Comparison of ENCODE assay signal across 18 cellular contexts in the genomic region with DNA sequence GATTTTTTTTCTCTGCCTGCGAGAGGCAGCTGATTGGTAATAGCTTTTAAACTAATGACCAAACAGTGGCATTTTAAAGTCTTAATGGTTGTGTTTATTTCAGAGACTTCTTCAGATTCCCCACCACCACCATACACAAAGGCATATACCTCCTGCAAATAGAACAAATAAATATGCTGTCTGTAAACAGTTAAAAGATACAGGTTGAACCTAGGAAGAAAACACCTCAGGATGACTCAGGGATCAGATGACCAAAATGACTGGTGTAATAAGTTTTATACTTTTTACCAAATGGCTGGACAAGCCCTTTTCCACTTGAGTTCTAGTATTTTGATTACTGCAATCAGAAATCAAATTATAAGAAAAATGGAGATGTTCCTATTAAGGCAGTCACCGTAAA.
DNase-seq lines count a peak whose midpoint lies in the region; ATAC-seq, FAIRE-seq and TF ChIP-seq lines count a peak whose summit lies in the region.
"Had no signal": no experiment of that assay in that cellular context is flagged by ENCODE, and none has a peak within 500 bp of the region (broad histone marks: within the 10 kb centered on the region; RNA-seq: fewer than 3 reads in every experiment).

No MANE protein-coding gene starts in this region.

- H4K20me1 ChIP-seq in GM23338 (replicated peaks; ENCODE audit: insufficient read depth): no peaks in the 10 kb centered on the region

- peak overlapping the region; percentile 85 for H3K27ac Mint-ChIP-seq in GM23338
- no peak overlapping the region for H3K27ac Mint-ChIP-seq in naive thymus-derived CD8-positive, alpha-beta T cell
- H3K27ac Mint-ChIP-seq: CD4-positive, CD25-positive, alpha-beta regulatory T cell had no signal

- H3F3A ChIP-seq in GM23338 (replicated peaks; ENCODE audit: low read depth): no peaks in the 10 kb centered on the region

- H3K9me3 Mint-ChIP-seq in GM23338: no peaks in the 10 kb centered on the region
- peaks cover 0 to 4% (median 0%) of the 10 kb centered on the region in 9 donors for H3K9me3 Mint-ChIP-seq in naive thymus-derived CD8-positive, alpha-beta T cell

- peak; percentile 51 for FAIRE-seq in A549 (lab: Jason Lieb, UNC)
- no peak for FAIRE-seq in bronchial epithelial cell (lab: Jason Lieb, UNC)
- FAIRE-seq: HTR-8/SVneo had no signal

- H3K4me2 ChIP-seq in A549 (peak overlapping the region; percentile 68), GM23338 (no peak overlapping the region), mesendoderm (ENCODE audit: low read length) (no peak overlapping the region)

- H3K36me3 ChIP-seq in GM23338 (ENCODE audit: insufficient read depth) (no peaks in the 10 kb centered on the region), bronchial epithelial cell (ENCODE audit: control insufficient read depth, insufficient read depth, low read length) (no peaks in the 10 kb centered on the region), mesendoderm (ENCODE audit: control insufficient read depth, insufficient read depth, low read length) (no peaks in the 10 kb centered on the region)

- no peak for TF ChIP-seq RAD21 in A549 (conservative IDR thresholded peaks at IDR 0.05 in 1 of 2, IDR thresholded peaks at IDR 0.05 in 1 of 2)

- ATAC-seq in A549: peak; percentile 65 to 72; a peak in 5 of 6 replicates
- no peak for ATAC-seq in GM23338
- ATAC-seq in naive thymus-derived CD8-positive, alpha-beta T cell: no peak
- no peak for ATAC-seq in GM21367 (IDR thresholded peaks at IDR 0.05; ENCODE audit: unreplicated experiment)

- H3K4me3 Mint-ChIP-seq in GM23338: no peak overlapping the region
- no peak overlapping the region for H3K4me3 Mint-ChIP-seq in naive thymus-derived CD8-positive, alpha-beta T cell
- H3K4me3 Mint-ChIP-seq: CD4-positive, CD25-positive, alpha-beta regulatory T cell had no signal

- no peak for TF ChIP-seq EP300 in A549 (IDR thresholded peaks at IDR 0.05)

- no peak overlapping the region for H4K5ac ChIP-seq in mesendoderm (ENCODE audit: low read length)

- H3K4me1 Mint-ChIP-seq in GM23338: peaks cover 43% of the 10 kb centered on the region
- H3K4me1 Mint-ChIP-seq in naive thymus-derived CD8-positive, alpha-beta T cell: no peaks in the 10 kb centered on the region
- H3K4me1 Mint-ChIP-seq: CD4-positive, CD25-positive, alpha-beta regulatory T cell had no signal

- H3K4ac ChIP-seq in mesendoderm (ENCODE audit: low read depth, low read length): no peak overlapping the region

- no peak overlapping the region for H2AFZ ChIP-seq in GM23338

- H3K36me3 Mint-ChIP-seq in GM23338 (ENCODE audit: low read depth): no peaks in the 10 kb centered on the region
- no peaks in the 10 kb centered on the region for H3K36me3 Mint-ChIP-seq in naive thymus-derived CD8-positive, alpha-beta T cell
- H3K36me3 Mint-ChIP-seq: CD4-positive, CD25-positive, alpha-beta regulatory T cell had no signal

- H3K23ac ChIP-seq in mesendoderm (ENCODE audit: low read length): no peak overlapping the region

- CTCF ChIA-PET in A549 (lab: Yijun Ruan, JAX): no interaction called here

- peak overlapping the region; percentile 28 for H3K18ac ChIP-seq in mesendoderm (ENCODE audit: low read length)

- H3K56ac ChIP-seq in mesendoderm (ENCODE audit: low read length): no peak overlapping the region

- H2AK5ac ChIP-seq in mesendoderm (ENCODE audit: low read length): no peak overlapping the region

- H3K27ac ChIP-seq in A549 (peak overlapping the region; percentile 64 to 76), GM23338 (ENCODE audit: low read depth) (no peak overlapping the region), mesendoderm (ENCODE audit: low read depth, low read length) (no peak overlapping the region)
- H3K27ac ChIP-seq: RWPE1, SK-N-MC had no signal

- H3K79me1 ChIP-seq in mesendoderm (ENCODE audit: low read length): no peaks in the 10 kb centered on the region

- DNase-seq in A549 (ENCODE audit: low read depth in 1 of 2, low spot score in 1 of 2): peak in 1 of 2 experiments; percentile 48
- DNase-seq in GM23338 (ENCODE audit: low spot score): no peak
- peak; percentile 53 for DNase-seq in bronchial epithelial cell (ENCODE audit: low read depth)
- DNase-seq in mesendoderm: no peak
- DNase-seq in naive thymus-derived CD8-positive, alpha-beta T cell: no peak
- no peak for DNase-seq in DMS153 treated with DMSO at 0.1 percent for 48 hours (lab: John Stamatoyannopoulos, UW; ENCODE audit: unreplicated experiment)
- DNase-seq: CD4-positive, CD25-positive, alpha-beta regulatory T cell; DMS 273 treated with DMSO at 0.1 percent for 48 hours; EL; GOT3; KG1; NCI-H2081 treated with DMSO at 0.1 percent for 48 hours; NCI-H526 treated with DMSO at 0.1 percent for 48 hours; SHP77 treated with DMSO at 0.1 percent for 48 hours had no signal

- H3K9me3 ChIP-seq in A549: peaks cover 2% of the 10 kb centered on the region; the same call in 2 of the 3 replicates

- H3K4me1 ChIP-seq in A549: peaks cover 47% of the 10 kb centered on the region
- H3K4me1 ChIP-seq in GM23338 (ENCODE audit: insufficient read depth): peaks cover 41% of the 10 kb centered on the region
- no peaks in the 10 kb centered on the region for H3K4me1 ChIP-seq in mesendoderm (ENCODE audit: control insufficient read depth, low read depth, low read length)

- no peaks in the 10 kb centered on the region for H3K79me2 ChIP-seq in GM23338 (replicated peaks; ENCODE audit: insufficient read depth)
- H3K79me2 ChIP-seq in mesendoderm (ENCODE audit: control insufficient read depth, insufficient read depth, low read length): no peaks in the 10 kb centered on the region

- POLR2A ChIA-PET in A549 (lab: Yijun Ruan, JAX): no interaction called here
- POLR2A ChIA-PET in naive thymus-derived CD8-positive, alpha-beta T cell (lab: Charles Lee): no interaction called here

- H3K4me3 ChIP-seq in A549 (no peak overlapping the region), GM23338 (no peak overlapping the region), bronchial epithelial cell (ENCODE audit: low read depth, low read length) (no peak overlapping the region), mesendoderm (ENCODE audit: low read length) (no peak overlapping the region)
- H3K4me3 ChIP-seq: SK-N-MC had no signal

- no peak overlapping the region for H2BK15ac ChIP-seq in mesendoderm (replicated peaks; ENCODE audit: low read depth)

- no peaks in the 10 kb centered on the region for H3K27me3 Mint-ChIP-seq in GM23338 (ENCODE audit: insufficient read depth, low read depth, poor library complexity)
- peaks cover 0 to 3% (median 0%) of the 10 kb centered on the region in 5 donors for H3K27me3 Mint-ChIP-seq in naive thymus-derived CD8-positive, alpha-beta T cell
- H3K27me3 Mint-ChIP-seq: CD4-positive, CD25-positive, alpha-beta regulatory T cell had no signal

- no peak for TF ChIP-seq POLR2A in A549 (IDR thresholded peaks at IDR 0.05; ENCODE audit: low read length)

- no peaks in the 10 kb centered on the region for H3K9me2 ChIP-seq in GM23338 (ENCODE audit: insufficient read depth)

- no peak overlapping the region for H3K9ac ChIP-seq in mesendoderm (ENCODE audit: low read length)

- H4K8ac ChIP-seq in mesendoderm (ENCODE audit: low read depth, low read length): no peak overlapping the region

- 54% methylated on average over 2 of the region's 2 CpGs for WGBS in A549 (ENCODE audit: missing lambda C conversion rate)
- WGBS in mesendoderm (ENCODE audit: extremely low coverage, insufficient coverage, low lambda C conversion rate): no CpG with 5 or more reads among the region's 2 CpGs

- H2BK120ac ChIP-seq in mesendoderm (ENCODE audit: low read depth, low read length): no peak overlapping the region

- H2BK5ac ChIP-seq in mesendoderm (ENCODE audit: low read length): no peak overlapping the region

- no peaks in the 10 kb centered on the region for H3K27me3 ChIP-seq in GM23338 (ENCODE audit: insufficient read depth)
- H3K27me3 ChIP-seq in bronchial epithelial cell (ENCODE audit: control insufficient read depth, insufficient read depth, low read length): no peaks in the 10 kb centered on the region
- no peaks in the 10 kb centered on the region for H3K27me3 ChIP-seq in mesendoderm (ENCODE audit: insufficient read depth, low read length, poor library complexity)

- TF ChIP-seq CTCF in A549 (IDR thresholded peaks at IDR 0.05): no peak
- TF ChIP-seq CTCF in GM23338 (conservative IDR thresholded peaks at IDR 0.05; ENCODE audit: low read depth in 2 of 2): no peak
- TF ChIP-seq CTCF in bronchial epithelial cell (IDR thresholded peaks at IDR 0.05; ENCODE audit: insufficient read depth, low read length, severe bottlenecking): no peak

TF ChIP-seq in A549, 52 proteins besides CTCF, POLR2A, EP300 and RAD21 (continues in another document):
- 0 out of 5 replicates have a peak, but pooled peaks of 1 of the 2 experiments have one; percentile 31 for TF ChIP-seq JUN (IDR thresholded peaks at IDR 0.05)
- no peak for TF ChIP-seq ZNF302 (CRISPR knock-in tag; IDR thresholded peaks at IDR 0.05)
- TF ChIP-seq GATA3 (IDR thresholded peaks at IDR 0.05; ENCODE audit: borderline replicate concordance): peak; percentile 67; the same call in 1 of the 2 replicates

Comparison
In these comparisons a context has a peak if more than half of its experiments do, and no peak if none do; other contexts are left out.
1. ATAC-seq: peak in A549 (2 of 2); none in GM23338 (single experiment), naive thymus-derived CD8-positive, alpha-beta T cell (0 of 2) and GM21367 (single experiment).
2. H3K27ac ChIP-seq: peak in A549 (2 of 2); none in GM23338 (single experiment) and mesendoderm (single experiment).